23 cellular contexts compared by ENCODE assay signal in the genomic region with DNA sequence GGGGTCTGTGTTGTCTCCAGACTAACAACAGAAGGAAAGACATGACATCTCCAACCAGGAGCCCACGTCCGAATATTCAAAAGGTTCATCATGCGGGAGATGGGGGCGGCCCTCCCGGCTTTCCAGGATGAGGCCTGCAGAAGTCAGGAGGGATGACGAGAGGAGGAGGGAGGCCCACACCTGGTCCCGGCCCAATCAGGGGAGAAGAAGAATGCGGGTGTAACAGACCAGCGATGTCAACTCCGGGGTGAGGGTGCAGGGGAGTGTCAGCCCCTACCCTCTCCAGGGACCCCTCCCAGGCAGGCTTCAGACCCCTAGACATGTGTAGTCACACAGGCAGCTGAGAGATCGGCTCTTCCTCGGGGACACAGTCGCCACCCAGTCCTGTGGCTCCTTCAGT.
DNase-seq lines count a peak whose midpoint lies in the region; TF ChIP-seq lines count a peak whose summit lies in the region.
"Had no signal": no experiment of that assay in that cellular context is flagged by ENCODE, and none has a peak within 500 bp of the region (broad histone marks: within the 10 kb centered on the region; RNA-seq: fewer than 3 reads in every experiment).

No MANE protein-coding gene starts in this region.

- H4K20me1 ChIP-seq in H9 (ENCODE audit: control insufficient read depth, insufficient read depth, insufficient read length): no peaks in the 10 kb centered on the region
- H4K20me1 ChIP-seq: BLaER1 had no signal

- H3K36me3 ChIP-seq in neuronal stem cell (replicated peaks in 1 of 2; ENCODE audit: control insufficient read depth in 2 of 2, insufficient read depth in 2 of 2, low read length in 2 of 2) (no peaks in the 10 kb centered on the region), HAP-1 (replicated peaks) (no peaks in the 10 kb centered on the region)
- H3K36me3 ChIP-seq: BE2C, BLaER1 had no signal

- H3K79me2 ChIP-seq in H9 (ENCODE audit: insufficient read depth, low read length): no peaks in the 10 kb centered on the region

- no peaks in the 10 kb centered on the region for H3K9me3 Mint-ChIP-seq in H9

- no peak overlapping the region for H3K4me3 Mint-ChIP-seq in H9
- H3K4me3 Mint-ChIP-seq: CD14-positive monocyte; CD4-positive, alpha-beta memory T cell; CD4-positive, CD25-positive, alpha-beta regulatory T cell; CD8-positive, alpha-beta memory T cell had no signal

- H3K79me1 ChIP-seq in H9 (ENCODE audit: insufficient read depth, low read depth, low read length, poor library complexity, severe bottlenecking) (no peaks in the 10 kb centered on the region), neuronal stem cell (ENCODE audit: low read depth, low read length) (no peaks in the 10 kb centered on the region)

- no peak overlapping the region for H3K23ac ChIP-seq in H9 (ENCODE audit: insufficient read length, low read depth, low read length)
- no peak overlapping the region for H3K23ac ChIP-seq in neuronal stem cell (ENCODE audit: low read depth, low read length, poor library complexity)

- H2AFZ ChIP-seq in H9 (ENCODE audit: low read length): no peak overlapping the region
- no peak overlapping the region for H2AFZ ChIP-seq in neuronal stem cell (ENCODE audit: low read length)

- H4K5ac ChIP-seq in H9 (ENCODE audit: insufficient read length, low read depth, low read length): no peak overlapping the region

- no peaks in the 10 kb centered on the region for H3K4me1 ChIP-seq in H9 (ENCODE audit: insufficient read depth, low read length)
- peaks cover 0 to 2% of the 10 kb centered on the region in 2 donors for H3K4me1 ChIP-seq in neuronal stem cell (ENCODE audit: control insufficient read depth in 2 of 2, insufficient read depth in 1 of 2, low read depth in 1 of 2, low read length in 2 of 2)
- H3K4me1 ChIP-seq in HAP-1: no peaks in the 10 kb centered on the region
- H3K4me1 ChIP-seq: BE2C, BLaER1 had no signal

- no peak overlapping the region for H3T11ph ChIP-seq in H9 (ENCODE audit: low read length)

- DNase-seq in H9 (no peak), neuronal stem cell (ENCODE audit: low spot score) (no peak), NCI-H2029 treated with DMSO at 0.1 percent for 48 hours (lab: John Stamatoyannopoulos, UW) (no peak), HAP-1 (ENCODE audit: low spot score in 2 of 2) (no peak), activated gamma-delta T cell (lab: John Stamatoyannopoulos, UW) (no peak)
- DNase-seq: 8988T; ACHN; BE2C; C1 segment of cervical spinal cord; CD4-positive, alpha-beta memory T cell; CD4-positive, CD25-positive, alpha-beta regulatory T cell; CD8-positive, alpha-beta memory T cell; COR-L47; DMS 273 treated with DMSO at 0.1 percent for 48 hours; DMS153; DMS53; DMS79; DND-41; EL; GDM1 had no signal

- H3K36me3 Mint-ChIP-seq in H9 (ENCODE audit: insufficient read depth in 1 of 3, low read depth in 3 of 3): no peaks in the 10 kb centered on the region; a peak in 1 of 7 replicates
- H3K36me3 Mint-ChIP-seq: CD14-positive monocyte; CD4-positive, alpha-beta memory T cell; CD4-positive, CD25-positive, alpha-beta regulatory T cell; CD8-positive, alpha-beta memory T cell had no signal

- H2BK15ac ChIP-seq in H9 (ENCODE audit: low read depth, low read length): no peak overlapping the region
- H2BK15ac ChIP-seq in neuronal stem cell (ENCODE audit: low read length): no peak overlapping the region

- no peak overlapping the region for H2BK5ac ChIP-seq in H9 (ENCODE audit: insufficient read length, low read length)
- H2BK5ac ChIP-seq in neuronal stem cell (ENCODE audit: low read length): no peak overlapping the region

- 0 out of 2 replicates have a peak overlapping the region, but pooled peaks have one; percentile 29 for H3K14ac ChIP-seq in H9 (ENCODE audit: insufficient read depth, low read length)
- peak overlapping the region; percentile 50 for H3K14ac ChIP-seq in neuronal stem cell (ENCODE audit: low read length)

- H3K9ac ChIP-seq in H9 (ENCODE audit: extremely low read depth, insufficient read length, low read length) (no peak overlapping the region), neuronal stem cell (ENCODE audit: low read depth, low read length, poor library complexity) (no peak overlapping the region)
- H3K9ac ChIP-seq: BLaER1 had no signal

- no peak overlapping the region for H3K4ac ChIP-seq in H9 (ENCODE audit: low read depth, low read length)
- no peak overlapping the region for H3K4ac ChIP-seq in neuronal stem cell (ENCODE audit: low read length)

- no peak overlapping the region for H3K4me2 ChIP-seq in H9 (ENCODE audit: insufficient read depth, insufficient read length, low read length)
- no peak overlapping the region for H3K4me2 ChIP-seq in neuronal stem cell (ENCODE audit: insufficient read depth, low read length, poor library complexity, severe bottlenecking)
- H3K4me2 ChIP-seq: BLaER1 had no signal

- H2BK120ac ChIP-seq in H9 (ENCODE audit: low read depth, low read length, poor library complexity, severe bottlenecking) (no peak overlapping the region), neuronal stem cell (ENCODE audit: low read depth, low read length) (no peak overlapping the region)

- H3K27ac Mint-ChIP-seq in H9: no peak overlapping the region; a peak in 1 of 7 replicates
- H3K27ac Mint-ChIP-seq: CD14-positive monocyte; CD4-positive, alpha-beta memory T cell; CD4-positive, CD25-positive, alpha-beta regulatory T cell; CD8-positive, alpha-beta memory T cell had no signal

- H2AK5ac ChIP-seq in H9 (ENCODE audit: insufficient read length, low read length): no peak overlapping the region
- H2AK5ac ChIP-seq in neuronal stem cell (ENCODE audit: low read depth, low read length): no peak overlapping the region

- no CpG with 5 or more reads among the region's 13 CpGs for WGBS in H9 (ENCODE audit: extremely low coverage, insufficient read length, low lambda C conversion rate)
- WGBS in neuronal stem cell (ENCODE audit: extremely low coverage in 2 of 2, insufficient read length in 2 of 2, insufficient replicate concordance in 1 of 2), 2 donors: no CpG with 5 or more reads among the region's 13 CpGs

- H3K27ac ChIP-seq in H9 (ENCODE audit: insufficient read length, low read depth, low read length) (no peak overlapping the region), neuronal stem cell (replicated peaks; ENCODE audit: low read length) (no peak overlapping the region)
- H3K27ac ChIP-seq: BLaER1 had no signal

- H2BK12ac ChIP-seq in H9 (ENCODE audit: insufficient read length, low read depth, low read length) (no peak overlapping the region), neuronal stem cell (ENCODE audit: low read length) (no peak overlapping the region)

- H4K91ac ChIP-seq in H9 (ENCODE audit: insufficient read length, low read depth, low read length): no peak overlapping the region
- H4K91ac ChIP-seq in neuronal stem cell (ENCODE audit: low read depth, low read length, poor library complexity): no peak overlapping the region

- peaks cover 4 to 17% of the 10 kb centered on the region in 2 experiments for H3K4me1 Mint-ChIP-seq in H9
- H3K4me1 Mint-ChIP-seq: CD14-positive monocyte; CD4-positive, alpha-beta memory T cell; CD4-positive, CD25-positive, alpha-beta regulatory T cell; CD8-positive, alpha-beta memory T cell had no signal

- H3K18ac ChIP-seq in H9 (ENCODE audit: insufficient read length, low read depth, low read length) (no peak overlapping the region), neuronal stem cell (ENCODE audit: low read length) (peak overlapping the region; percentile 16)

- no peak overlapping the region for H3K4me3 ChIP-seq in neuronal stem cell (ENCODE audit: low read length in 2 of 2)
- no peak overlapping the region for H3K4me3 ChIP-seq in HAP-1
- H3K4me3 ChIP-seq: BLaER1, GM12878 had no signal

- H3K27me3 Mint-ChIP-seq in H9 (ENCODE audit: low read depth): no peaks in the 10 kb centered on the region; the same call in 1 of the 2 replicates
- H3K27me3 Mint-ChIP-seq: CD4-positive, CD25-positive, alpha-beta regulatory T cell; CD8-positive, alpha-beta memory T cell had no signal

- H3K27me3 ChIP-seq in H9 (ENCODE audit: insufficient read depth, low read length) (no peaks in the 10 kb centered on the region), neuronal stem cell (ENCODE audit: control insufficient read depth in 3 of 3, insufficient read depth in 3 of 3, low read depth in 1 of 3, low read length in 3 of 3) (no peaks in the 10 kb centered on the region), HAP-1 (ENCODE audit: low read depth) (no peaks in the 10 kb centered on the region; the same call in 1 of the 2 replicates)
- H3K27me3 ChIP-seq: BE2C, BLaER1 had no signal

- H2BK20ac ChIP-seq in H9 (ENCODE audit: low read depth, low read length, poor library complexity, severe bottlenecking): no peak overlapping the region

- no peak for TF ChIP-seq CTCF in H9 (conservative IDR thresholded peaks at IDR 0.05)

- no peak overlapping the region for H4K8ac ChIP-seq in H9 (replicated peaks; ENCODE audit: insufficient read length, low read depth, low read length)
- H4K8ac ChIP-seq in neuronal stem cell (ENCODE audit: low read depth, low read length): no peak overlapping the region

- no peaks in the 10 kb centered on the region for H3K9me3 ChIP-seq in H9 (ENCODE audit: control insufficient read depth, low read depth, low read length)
- H3K9me3 ChIP-seq in neuronal stem cell (replicated peaks in 1 of 2; ENCODE audit: control insufficient read depth in 2 of 2, insufficient read depth in 1 of 2, low read depth in 1 of 2, low read length in 2 of 2): no peaks in the 10 kb centered on the region
- no peaks in the 10 kb centered on the region for H3K9me3 ChIP-seq in HAP-1
- H3K9me3 ChIP-seq: BE2C had no signal

- H3K56ac ChIP-seq in H9 (ENCODE audit: insufficient read length, low read depth, low read length): no peak overlapping the region

- in situ Hi-C loops in HAP-1 (cut with MboI; ENCODE audit: low sequenced_read_pairs): no loop called here

- no peaks in the 10 kb centered on the region for H3K23me2 ChIP-seq in H9 (ENCODE audit: insufficient read length, low read depth, low read length, poor library complexity, severe bottlenecking)
